In the genomic region with DNA sequence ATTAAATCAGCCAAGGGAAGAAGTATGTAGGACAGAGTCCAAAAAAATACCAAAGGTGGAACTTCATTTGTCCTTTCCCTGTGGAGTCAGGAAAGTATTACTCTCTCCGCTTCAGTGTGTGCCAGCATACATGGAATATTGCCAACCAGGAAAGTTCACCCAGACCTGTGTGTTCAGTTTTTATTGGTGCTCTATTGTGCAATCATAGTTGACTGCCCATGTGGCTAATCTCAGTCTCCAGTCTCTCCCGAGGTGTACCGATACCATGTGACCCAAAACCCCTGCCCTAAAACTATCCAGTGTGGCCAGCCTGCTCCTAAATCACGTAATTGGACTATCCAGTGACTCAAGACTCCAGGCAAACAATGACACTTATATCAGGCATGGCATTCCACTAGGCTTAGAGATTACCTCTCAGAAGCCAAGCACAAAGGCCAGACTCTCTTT, we compare ENCODE assay signal across 9 cellular contexts. TPM values are rescaled to one million over a fixed set of nuclear protein-coding genes. Genes with fewer than 3 reads are reported as not detected.
DNase-seq lines count a peak whose midpoint lies in the region; ATAC-seq and TF ChIP-seq lines count a peak whose summit lies in the region.
"Had no signal": no experiment of that assay in that cellular context is flagged by ENCODE, and none has a peak within 500 bp of the region (broad histone marks: within the 10 kb centered on the region; RNA-seq: fewer than 3 reads in every experiment).

No MANE protein-coding gene starts in this region.

- intact Hi-C loops in sciatic nerve (cut with DNase I): no loop called here

- H3K27me3 ChIP-seq in foreskin keratinocyte: no peaks in the 10 kb centered on the region

- no peak for TF ChIP-seq CTCF in foreskin keratinocyte (conservative IDR thresholded peaks at IDR 0.05)

- ATAC-seq in foreskin keratinocyte (peak; percentile 83), sciatic nerve (peak; percentile 22), GM19455 (IDR thresholded peaks at IDR 0.05; ENCODE audit: unreplicated experiment) (no peak)

- DNase-seq in GM04503 (ENCODE audit: low read depth) (peak; percentile 90), T1000 (lab: John Stamatoyannopoulos, UW) (peak; percentile 75), foreskin keratinocyte (peak; percentile 81 to 91), sciatic nerve (ENCODE audit: low spot score) (no peak), DMS 273 (lab: John Stamatoyannopoulos, UW; ENCODE audit: unreplicated experiment) (no peak), SW480 (ENCODE audit: low spot score) (no peak), NCI-H774 (lab: John Stamatoyannopoulos, UW) (no peak)
- DNase-seq: activated naive CD4-positive, alpha-beta T cell had no signal

- H3K4me1 ChIP-seq in foreskin keratinocyte: no peaks in the 10 kb centered on the region

- no peak overlapping the region for H3K27ac ChIP-seq in foreskin keratinocyte

RNA-seq across cellular contexts. Expression of a gene that starts 38.8 kb away (rescaled TPM):
- total RNA-seq in foreskin keratinocyte (27.5 and 27.9 TPM in 2 replicates), sciatic nerve (45.8 TPM)
- 9.7 and 11.8 TPM in 2 replicates for polyA plus RNA-seq in foreskin keratinocyte

Comparison
In these comparisons a context has a peak if more than half of its experiments do, and no peak if none do; other contexts are left out.
1. DNase-seq: peak in GM04503 (single experiment), T1000 (single experiment) and foreskin keratinocyte (2 of 2); none in sciatic nerve (single experiment), DMS 273 (single experiment), SW480 (single experiment) and NCI-H774 (single experiment).